ENCODE assay signal across 26 cellular contexts in genomic region chr1:11531943-11532342, GRCh38. TPM values are rescaled to one million over a fixed set of nuclear protein-coding genes. Genes with fewer than 3 reads are reported as not detected.
"Had no signal": no experiment of that assay in that cellular context is flagged by ENCODE, and none has a peak within 500 bp of the region (broad histone marks: within the 10 kb centered on the region; RNA-seq: fewer than 3 reads in every experiment).

No MANE protein-coding gene starts in this region.

- H3K27me3 Mint-ChIP-seq: dendritic cell treated with granulocyte-macrophage colony-stimulating factor and Interleukin-4, amounts not matched to agents 40 ng/mL and 50 ng/mL, for 4 days; type B pancreatic cell had no signal

- H3K9me3 Mint-ChIP-seq: dendritic cell treated with granulocyte-macrophage colony-stimulating factor and Interleukin-4, amounts not matched to agents 40 ng/mL and 50 ng/mL, for 4 days; endodermal cell; memory B cell; mesothelial cell of epicardium; naive B cell; natural killer cell treated with Interleukin-12 subunit alpha and Interleukin-12 subunit beta and Interleukin-15 and Interleukin-18, amount 100 ng/mL, for 72 hours; neural crest cell; stimulated activated memory B cell treated with anti-CD40 and anti-IgM and Interleukin-4, amounts not matched to agents 10 μg/mL and 1 μg/mL and 100 μg/mL, for 72 hours; type B pancreatic cell had no signal

- H3K4me3 Mint-ChIP-seq: dendritic cell treated with granulocyte-macrophage colony-stimulating factor and Interleukin-4, amounts not matched to agents 40 ng/mL and 50 ng/mL, for 4 days; endodermal cell; memory B cell; mesothelial cell of epicardium; naive B cell; natural killer cell treated with Interleukin-12 subunit alpha and Interleukin-12 subunit beta and Interleukin-15 and Interleukin-18, amount 100 ng/mL, for 72 hours; neural crest cell; stimulated activated memory B cell treated with anti-CD40 and anti-IgM and Interleukin-4, amounts not matched to agents 10 μg/mL and 1 μg/mL and 100 μg/mL, for 72 hours; type B pancreatic cell had no signal

- H3K4me1 Mint-ChIP-seq: memory B cell; mesothelial cell of epicardium; naive B cell; neural crest cell; stimulated activated memory B cell treated with anti-CD40 and anti-IgM and Interleukin-4, amounts not matched to agents 10 μg/mL and 1 μg/mL and 100 μg/mL, for 72 hours had no signal

- DNase-seq: colonic mucosa; effector CD8-positive, alpha-beta T cell; foreskin fibroblast; gastrocnemius medialis; kidney glomerular epithelial cell; left colon; left ventricle myocardium inferior; lower lobe of right lung; mucosa of descending colon; naive B cell; stimulated activated CD4-positive, alpha-beta T cell treated with anti-CD3 and anti-CD28 coated beads, Interleukin-2, amount 100 ng/mL, for 24 hours; stimulated activated CD4-positive, alpha-beta T cell treated with anti-CD3 and anti-CD28 coated beads, Interleukin-4, amount 100 ng/mL, for 24 hours; stimulated activated naive CD8-positive, alpha-beta T cell treated with anti-CD3 and anti-CD28 coated beads, Interleukin-15, Interleukin-2, amounts not matched to agents 100 U/mL and 50 U/mL, for 24 hours; substantia nigra; testis had no signal

- H3K27ac Mint-ChIP-seq: dendritic cell treated with granulocyte-macrophage colony-stimulating factor and Interleukin-4, amounts not matched to agents 40 ng/mL and 50 ng/mL, for 4 days; endodermal cell; memory B cell; mesothelial cell of epicardium; naive B cell; natural killer cell treated with Interleukin-12 subunit alpha and Interleukin-12 subunit beta and Interleukin-15 and Interleukin-18, amount 100 ng/mL, for 72 hours; stimulated activated memory B cell treated with anti-CD40 and anti-IgM and Interleukin-4, amounts not matched to agents 10 μg/mL and 1 μg/mL and 100 μg/mL, for 72 hours; type B pancreatic cell had no signal

- H3K36me3 Mint-ChIP-seq: memory B cell; mesothelial cell of epicardium; naive B cell; natural killer cell treated with Interleukin-12 subunit alpha and Interleukin-12 subunit beta and Interleukin-15 and Interleukin-18, amount 100 ng/mL, for 72 hours; stimulated activated memory B cell treated with anti-CD40 and anti-IgM and Interleukin-4, amounts not matched to agents 10 μg/mL and 1 μg/mL and 100 μg/mL, for 72 hours; type B pancreatic cell had no signal

- ATAC-seq: esophagus mucosa; gastrocnemius medialis; left colon; mucosa of descending colon; natural killer cell treated with Interleukin-12 subunit alpha and Interleukin-12 subunit beta and Interleukin-15 and Interleukin-18, amount 100 ng/mL, for 72 hours; sciatic nerve; stimulated activated memory B cell treated with anti-CD40 and anti-IgM and Interleukin-4, amounts not matched to agents 10 μg/mL and 1 μg/mL and 100 μg/mL, for 72 hours; stimulated activated naive CD8-positive, alpha-beta T cell treated with anti-CD3 and anti-CD28 coated beads, Interleukin-15, Interleukin-2, amounts not matched to agents 100 U/mL and 50 U/mL, for 24 hours had no signal

RNA-seq across cellular contexts. Expression of gene DISP3, which starts 53.0 kb away (rescaled TPM):
- total RNA-seq: esophagus mucosa, gastrocnemius medialis, left ventricle myocardium inferior, smooth muscle cell had no signal
